ENCODE assay signal across 9 cellular contexts in the genomic region with DNA sequence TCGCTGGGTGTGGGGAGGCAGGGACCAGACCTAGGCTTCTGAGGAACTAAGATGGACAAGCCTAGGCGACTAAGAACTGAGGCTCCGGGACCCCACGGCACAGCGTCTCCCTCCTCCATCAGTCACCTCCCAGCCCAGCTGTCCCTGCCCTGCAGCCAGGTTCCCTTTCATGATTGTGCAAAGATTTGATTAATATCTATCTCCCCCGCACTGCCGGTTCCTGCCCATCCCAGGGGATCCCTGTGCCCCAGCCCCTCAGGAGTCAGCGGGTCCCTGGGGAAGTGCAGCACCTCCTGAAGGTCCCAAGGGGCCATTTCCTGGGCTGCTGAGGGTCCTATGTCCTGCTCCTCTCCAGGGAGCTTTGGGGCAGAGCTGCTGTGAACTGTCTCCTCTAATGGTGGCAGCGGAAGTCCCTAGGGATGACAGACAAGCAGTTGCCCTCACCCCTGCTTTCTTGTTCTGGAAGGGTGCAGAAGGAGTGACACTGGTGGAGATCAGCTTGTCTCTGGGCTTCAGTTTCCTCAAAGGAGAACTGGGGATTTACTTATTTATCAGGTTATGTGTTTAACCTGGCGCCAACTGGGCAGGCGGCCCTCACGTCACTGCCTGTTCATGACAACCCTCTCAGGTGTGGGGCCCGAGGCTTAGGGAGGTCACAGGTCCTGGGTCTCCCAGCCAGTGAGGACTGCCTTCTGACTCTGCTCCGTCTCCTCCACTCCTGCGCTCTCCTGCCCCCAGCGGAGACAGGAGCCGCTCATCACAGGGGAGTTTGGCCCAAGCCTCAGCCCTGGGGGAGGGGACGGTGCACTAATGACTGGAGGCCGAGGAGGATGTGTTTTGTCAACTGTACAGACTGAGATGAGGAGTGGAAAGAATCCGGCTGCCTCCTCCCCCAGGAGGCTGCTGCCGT. TPM values are rescaled to one million over a fixed set of nuclear protein-coding genes. Genes with fewer than 3 reads are reported as not detected.
DNase-seq lines count a peak whose midpoint lies in the region; ATAC-seq and TF ChIP-seq lines count a peak whose summit lies in the region.
"Had no signal": no experiment of that assay in that cellular context is flagged by ENCODE, and none has a peak within 500 bp of the region (broad histone marks: within the 10 kb centered on the region; RNA-seq: fewer than 3 reads in every experiment).

No MANE protein-coding gene starts in this region.

- DNase-seq in HAP-1 (ENCODE audit: low spot score in 2 of 2) (peak; percentile 27 to 71), OCI-LY7 (ENCODE audit: low spot score) (peak; percentile 66), glutamatergic neuron (peak; percentile 77), stomach (peak; percentile 81), amniotic stem cell (lab: John Stamatoyannopoulos, UW) (no peak)
- DNase-seq in activated naive CD4-positive, alpha-beta T cell treated with Interleukin-2 at 50 U/mL for 16 hours: no peak
- DNase-seq: right lobe of liver had no signal

- H3K9me2 ChIP-seq in OCI-LY7 (ENCODE audit: insufficient read depth, low read length): no peaks in the 10 kb centered on the region

- peak overlapping the region; percentile 55 for H3K4me3 Mint-ChIP-seq in glutamatergic neuron (ENCODE audit: unreplicated experiment)
- H3K4me3 Mint-ChIP-seq: dendritic cell treated with granulocyte-macrophage colony-stimulating factor and Interleukin-4, amounts not matched to agents 40 ng/mL and 50 ng/mL, for 4 days had no signal

- CTCF ChIA-PET in OCI-LY7 (lab: Charles Lee; ENCODE audit: unreplicated experiment): interaction anchor here (1.0 to 1.2 kb wide), 3 partner anchors 9 to 33 kb away, joined by 3 read pairs; no protein-coding TSS in a partner anchor

- H3K27me3 ChIP-seq in HAP-1 (ENCODE audit: low read depth): peaks cover 5% of the 10 kb centered on the region; the same call in 1 of the 2 replicates
- H3K27me3 ChIP-seq in stomach: peaks cover 0 to 21% (median 7%) of the 10 kb centered on the region in 3 donors
- H3K27me3 ChIP-seq: right lobe of liver had no signal

- BruUV-seq in OCI-LY7 (replicated peaks; lab: Mats Ljungman, UMichigan): no TSS peak

- no peaks in the 10 kb centered on the region for H4K20me1 ChIP-seq in OCI-LY7 (ENCODE audit: insufficient read depth, low read length)

- no peaks in the 10 kb centered on the region for H3K36me3 Mint-ChIP-seq in glutamatergic neuron (ENCODE audit: unreplicated experiment)

- H3K4me3 ChIP-seq in HAP-1 (no peak overlapping the region), OCI-LY7 (ENCODE audit: low read depth, low read length, poor library complexity, severe bottlenecking) (no peak overlapping the region), stomach (no peak overlapping the region)
- H3K4me3 ChIP-seq: right lobe of liver had no signal

- H3K27ac ChIP-seq in OCI-LY7 (ENCODE audit: low read depth, low read length, poor library complexity, severe bottlenecking) (no peak overlapping the region), stomach (peak overlapping the region; percentile 51 to 75 (median 64))
- H3K27ac ChIP-seq: right lobe of liver had no signal

- TF ChIP-seq POLR2A in stomach (IDR thresholded peaks at IDR 0.05): no peak

- TF ChIP-seq EP300 in stomach (IDR thresholded peaks at IDR 0.05): no peak

- H3K27ac Mint-ChIP-seq in glutamatergic neuron (ENCODE audit: unreplicated experiment): no peak overlapping the region
- H3K27ac Mint-ChIP-seq: dendritic cell treated with granulocyte-macrophage colony-stimulating factor and Interleukin-4, amounts not matched to agents 40 ng/mL and 50 ng/mL, for 4 days had no signal

- WGBS in stomach, 5 donors: 22 to 44% (median 35%) methylated on average over 11 to 21 of the region's 21 CpGs

- H3K9me3 Mint-ChIP-seq in glutamatergic neuron (ENCODE audit: unreplicated experiment): no peaks in the 10 kb centered on the region
- H3K9me3 Mint-ChIP-seq: dendritic cell treated with granulocyte-macrophage colony-stimulating factor and Interleukin-4, amounts not matched to agents 40 ng/mL and 50 ng/mL, for 4 days had no signal

- H3K79me2 ChIP-seq in OCI-LY7 (ENCODE audit: insufficient read depth, low read depth, low read length): no peaks in the 10 kb centered on the region

- no peaks in the 10 kb centered on the region for H3K36me3 ChIP-seq in HAP-1 (replicated peaks)
- no peaks in the 10 kb centered on the region for H3K36me3 ChIP-seq in OCI-LY7 (ENCODE audit: insufficient read depth, low read length)
- H3K36me3 ChIP-seq in stomach: no peaks in the 10 kb centered on the region
- H3K36me3 ChIP-seq: right lobe of liver had no signal

- H3K4me1 ChIP-seq in HAP-1 (peaks cover 9% of the 10 kb centered on the region), OCI-LY7 (ENCODE audit: insufficient read depth, low read length, poor library complexity, severe bottlenecking) (peaks cover 97% of the 10 kb centered on the region), stomach (peaks cover 37 to 52% (median 48%) of the 10 kb centered on the region in 4 donors)

- POLR2A ChIA-PET in OCI-LY7 (lab: Charles Lee): interaction anchor here (1.4 kb wide), 2 partner anchors 7 to 44 kb away, joined by 3 read pairs; no protein-coding TSS in a partner anchor

- peaks cover 11% of the 10 kb centered on the region for H3K4me1 Mint-ChIP-seq in glutamatergic neuron (ENCODE audit: low read depth, unreplicated experiment)

- peaks cover 3% of the 10 kb centered on the region for H3K27me3 Mint-ChIP-seq in glutamatergic neuron (ENCODE audit: unreplicated experiment)

- intact Hi-C loops in OCI-LY7 (cut with micrococcal nuclease; ENCODE audit: unreplicated experiment) (loop anchor here (10.0 kb wide), 1 partner anchor 448 kb away; no protein-coding TSS in a partner anchor), stomach (cut with DNase I; ENCODE audit: low total_unique reads) (no loop called here)

- peak; percentile 69 for TF ChIP-seq CTCF in OCI-LY7 (conservative IDR thresholded peaks at IDR 0.05; ENCODE audit: low read length)
- no peak for TF ChIP-seq CTCF in glutamatergic neuron (IDR thresholded peaks at IDR 0.05; ENCODE audit: partially characterized antibody, unreplicated experiment)
- TF ChIP-seq CTCF in stomach (IDR thresholded peaks at IDR 0.05): no peak

- ATAC-seq in GM21381 (IDR thresholded peaks at IDR 0.05; ENCODE audit: unreplicated experiment): no peak

- H3K9me3 ChIP-seq in HAP-1 (no peaks in the 10 kb centered on the region), OCI-LY7 (ENCODE audit: low read length) (no peaks in the 10 kb centered on the region), stomach (no peaks in the 10 kb centered on the region)
- H3K9me3 ChIP-seq: right lobe of liver had no signal

- H3K4me2 ChIP-seq in OCI-LY7 (ENCODE audit: low read length): peak overlapping the region; percentile 92

- in situ Hi-C loops in HAP-1 (cut with MboI; ENCODE audit: low sequenced_read_pairs): no loop called here

- no peak overlapping the region for H2AFZ ChIP-seq in OCI-LY7 (ENCODE audit: low read length)

RNA-seq across cellular contexts. Expression of gene C16orf74, which starts 1.9 kb away (rescaled TPM):
- 6.8 and 12.1 TPM in 2 replicates for total RNA-seq in OCI-LY7 (2014; rRNA removed; shearing (Covaris generic))
- 7.5 and 9.7 TPM in 2 replicates for total RNA-seq in OCI-LY7 (2022)
- 2.6 TPM for total RNA-seq in glutamatergic neuron (ENCODE audit: unreplicated experiment)
- 10 to 100 TPM in 1 of 5 donors, 1 to 10 TPM in 2, not detected in 2; 1.1 to 24.9 (median 2.9) TPM for total RNA-seq in stomach
- polyA plus RNA-seq in stomach: 10 to 100 TPM in 1 of 3 donors, 1 to 10 TPM in 1, not detected in 1; 4.6 to 12.4 TPM

RNA-seq across cellular contexts. Expression of gene EMC8, which starts 46.6 kb away (rescaled TPM):
- total RNA-seq in OCI-LY7 (2014; rRNA removed; shearing (Covaris generic)): 37.6 and 54.0 TPM in 2 replicates
- 47.5 and 54.4 TPM in 2 replicates for total RNA-seq in OCI-LY7 (2022)
- 34.2 TPM for total RNA-seq in glutamatergic neuron (ENCODE audit: unreplicated experiment)
- 10 to 100 TPM in 4 of 5 donors, 1 to 10 TPM in 1; 1.8 to 38.8 (median 20.0) TPM for total RNA-seq in stomach
- polyA plus RNA-seq in stomach: 10 to 100 TPM; 10.5 to 18.0 (median 11.3) TPM

RNA-seq across cellular contexts. Expression of gene COX4I1, which starts 46.7 kb away (rescaled TPM):
- total RNA-seq in OCI-LY7 (2014; rRNA removed; shearing (Covaris generic)): 569 and 633 TPM in 2 replicates
- 542 and 581 TPM in 2 replicates for total RNA-seq in OCI-LY7 (2022)
- 544 TPM for total RNA-seq in glutamatergic neuron (ENCODE audit: unreplicated experiment)
- 100 to 1,000 TPM in 4 of 5 donors, 10 to 100 TPM in 1; 57.2 to 703 (median 434) TPM for total RNA-seq in stomach
- polyA plus RNA-seq in stomach: 1,000 to 10,000 TPM; 1,255 to 1,368 (median 1,353) TPM

Comparison
In these comparisons a context has a peak if more than half of its experiments do, and no peak if none do; other contexts are left out.
1. DNase-seq: peak in HAP-1 (2 of 2), OCI-LY7 (single experiment), glutamatergic neuron (single experiment) and stomach (single experiment); none in amniotic stem cell (single experiment) and activated naive CD4-positive, alpha-beta T cell treated with Interleukin-2 at 50 U/mL for 16 hours (single experiment).